ENCODE assay signal across 32 cellular contexts in the genomic region with DNA sequence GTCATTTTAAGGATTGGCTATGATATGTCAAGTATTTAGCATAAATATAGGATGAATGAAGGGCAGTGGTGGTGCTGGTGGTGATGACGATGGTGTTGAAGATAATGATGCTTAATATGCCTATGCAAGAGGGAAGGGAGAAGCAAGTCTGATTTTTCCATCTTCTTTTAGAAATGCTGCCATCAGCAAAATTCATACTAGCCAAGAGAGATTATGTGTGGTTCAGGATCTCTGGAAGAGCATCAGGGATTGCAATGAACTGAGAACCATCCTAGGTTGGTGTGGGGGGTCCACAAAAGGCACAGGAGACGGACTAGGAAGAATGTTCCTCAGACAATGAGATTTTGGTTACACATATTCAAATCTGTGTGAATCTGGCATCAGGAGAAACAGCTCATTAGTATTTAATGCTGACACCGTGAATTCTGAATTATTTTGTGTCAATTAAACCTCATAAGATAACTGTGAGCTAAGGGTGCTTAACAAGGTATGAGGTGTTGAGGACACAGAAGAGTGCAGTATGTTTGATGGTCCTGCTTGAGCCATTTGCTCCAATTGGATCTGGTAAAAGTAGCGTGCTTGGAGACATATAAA.
"Had no signal": no experiment of that assay in that cellular context is flagged by ENCODE, and none has a peak within 500 bp of the region (broad histone marks: within the 10 kb centered on the region; RNA-seq: fewer than 3 reads in every experiment).

No MANE protein-coding gene starts in this region.

- H3K27ac ChIP-seq: PC-9, RWPE1, SJCRH30, SK-N-MC had no signal

- FAIRE-seq: RCC 7860 had no signal

- H3K4me3 ChIP-seq: PC-9, SJCRH30, SK-N-MC had no signal

- DNase-seq: Karpas-422, MM.1S, MV-4-11, NCI-H1092, NCI-H1105 treated with DMSO at 0.1 percent for 48 hours, NCI-H1417, NCI-H1436, NCI-H146, NCI-H1694, NCI-H187 treated with DMSO at 0.1 percent for 48 hours, NCI-H2029, NCI-H2081, NCI-H2171 treated with DMSO at 0.1 percent for 48 hours, NCI-H2227 treated with DMSO at 0.1 percent for 48 hours, NCI-H345, NCI-H446, NCI-H510A treated with DMSO at 0.1 percent for 48 hours, NCI-H524 treated with DMSO at 0.1 percent for 48 hours, NCI-H69, NCI-H748 treated with DMSO at 0.1 percent for 48 hours, NCI-H82, PC-9, SHP77, SIG-M5, SJCRH30, T-cell had no signal

- H3K27me3 ChIP-seq: SJCRH30 had no signal

- H3K4me2 ChIP-seq: PC-9 had no signal

- ATAC-seq: Panc1, Right ventricle myocardium inferior, SK-N-SH treated with all-trans-retinoic acid at 6 μM for 48 hours, T-cell had no signal

- H2AFZ ChIP-seq: PC-9 had no signal

- H3K9me3 ChIP-seq: SJCRH30 had no signal

- H3K4me1 ChIP-seq: SJCRH30 had no signal

- H3K36me3 ChIP-seq: SJCRH30 had no signal
